ENCODE assay signal across 12 cellular contexts in genomic region chr3:153289334-153289808, GRCh38.
DNase-seq lines count a peak whose midpoint lies in the region; ATAC-seq, FAIRE-seq and TF ChIP-seq lines count a peak whose summit lies in the region.
"Had no signal": no experiment of that assay in that cellular context is flagged by ENCODE, and none has a peak within 500 bp of the region (broad histone marks: within the 10 kb centered on the region; RNA-seq: fewer than 3 reads in every experiment).

No MANE protein-coding gene starts in this region.

- H3K27me3 ChIP-seq in dorsolateral prefrontal cortex = no peaks in the 10 kb centered on the region

- H3K4me3 ChIP-seq in dorsolateral prefrontal cortex = no peak overlapping the region

- no peak for ATAC-seq in HG03095 (IDR thresholded peaks at IDR 0.05; ENCODE audit: unreplicated experiment)
- ATAC-seq: effector memory CD8-positive, alpha-beta T cell had no signal

- intact Hi-C loops in dorsolateral prefrontal cortex (cut with DNase I) = no loop called here

- DNase-seq in SKM-1 treated with dmso at 0.1 percent for 144 hours (lab: John Stamatoyannopoulos, UW; ENCODE audit: unreplicated experiment) = peak; percentile 56
- DNase-seq in SKM-1 (lab: John Stamatoyannopoulos, UW; ENCODE audit: unreplicated experiment) = no peak
- peak; percentile 98 for DNase-seq in NOMO-1 treated with DMSO at 0.1 percent for 48 hours (lab: John Stamatoyannopoulos, UW; ENCODE audit: unreplicated experiment)
- peak; percentile 24 for DNase-seq in epithelial cell of prostate (ENCODE audit: low read depth, low spot score)
- DNase-seq in pons (ENCODE audit: low spot score) = peak; percentile 43
- no peak for DNase-seq in dorsolateral prefrontal cortex
- DNase-seq in HTR-8/SVneo (ENCODE audit: insufficient read length, low spot score) = no peak
- DNase-seq: effector memory CD8-positive, alpha-beta T cell; NCI-H1436; SK-N-SH had no signal

- FAIRE-seq in HTR-8/SVneo (lab: Jason Lieb, UNC) = no peak

- peak overlapping the region; percentile 99 for H3K27ac ChIP-seq in epithelial cell of prostate
- H3K27ac ChIP-seq in dorsolateral prefrontal cortex = peak overlapping the region in 6 of 59 donors; percentile 6 to 60 (median 27)
- H3K27ac ChIP-seq: 22Rv1 had no signal

- no peak for TF ChIP-seq CTCF in dorsolateral prefrontal cortex (IDR thresholded peaks at IDR 0.05 in 54 of 56, conservative IDR thresholded peaks at IDR 0.05 in 2 of 56; ENCODE audit: low read depth in 1 of 56, partially characterized antibody in 56 of 56)

Comparison
In these comparisons a context has a peak if more than half of its experiments do, and no peak if none do; other contexts are left out.
1. DNase-seq: peak in SKM-1 treated with dmso at 0.1 percent for 144 hours (single experiment), NOMO-1 treated with DMSO at 0.1 percent for 48 hours (single experiment), epithelial cell of prostate (single experiment) and pons (single experiment); none in SKM-1 (single experiment), dorsolateral prefrontal cortex (0 of 10) and HTR-8/SVneo (single experiment).